In genomic region chr6:144317736-144318135, GRCh38 we compare ENCODE assay signal across 25 cellular contexts. TPM values are rescaled to one million over a fixed set of nuclear protein-coding genes. Genes with fewer than 3 reads are reported as not detected.
A peak's percentile ranks its signal among the peaks of the same experiment; 100 is the strongest.
DNase-seq lines count a peak whose midpoint lies in the region; ATAC-seq and TF ChIP-seq lines count a peak whose summit lies in the region.
"Had no signal": no experiment of that assay in that cellular context is flagged by ENCODE, and none has a peak within 500 bp of the region (broad histone marks: within the 10 kb centered on the region; RNA-seq: fewer than 3 reads in every experiment).

No MANE protein-coding gene starts in this region.

- H3K4me3 ChIP-seq in fibroblast of mammary gland (ENCODE audit: control insufficient read depth, low read depth, low read length): no peak overlapping the region
- H3K4me3 ChIP-seq: prostate gland had no signal

- H3K4me3 Mint-ChIP-seq in WTC11 (no peak overlapping the region), nephron (peak overlapping the region in 1 of 3 experiments; percentile 11)
- no peak overlapping the region for H3K4me3 Mint-ChIP-seq in stimulated activated effector memory CD8-positive, alpha-beta T cell treated with anti-CD3 and anti-CD28 coated beads, Interleukin-12 subunit alpha, Interleukin-12 subunit beta, amount 100 ng/mL, for 72 hours
- H3K4me3 Mint-ChIP-seq: activated naive CD4-positive, alpha-beta T cell treated with anti-CD3 and anti-CD28 coated beads, Interleukin-2, amount 10 ng/mL, durations not matched to agents 7 days and 5 days; activated T-cell treated with anti-CD3 and anti-CD28 coated beads, Interleukin-2, amount 50 U/mL, for 72 hours; B cell; type B pancreatic cell had no signal

- peaks cover 42% of the 10 kb centered on the region for H3K4me1 Mint-ChIP-seq in WTC11
- H3K4me1 Mint-ChIP-seq in nephron: peaks cover 52% of the 10 kb centered on the region
- H3K4me1 Mint-ChIP-seq in stimulated activated effector memory CD8-positive, alpha-beta T cell treated with anti-CD3 and anti-CD28 coated beads, Interleukin-12 subunit alpha, Interleukin-12 subunit beta, amount 100 ng/mL, for 72 hours: peaks cover 6% of the 10 kb centered on the region

- TF ChIP-seq CTCF in WTC11 (IDR thresholded peaks at IDR 0.05) (no peak), fibroblast of mammary gland (conservative IDR thresholded peaks at IDR 0.05; ENCODE audit: control insufficient read depth, insufficient read depth, low read depth, low read length) (no peak), nephron (IDR thresholded peaks at IDR 0.05; ENCODE audit: unreplicated experiment in 3 of 3) (no peak)

- H3K27me3 Mint-ChIP-seq in WTC11 (ENCODE audit: low read depth) (no peaks in the 10 kb centered on the region), nephron (ENCODE audit: low read depth) (no peaks in the 10 kb centered on the region)
- H3K27me3 Mint-ChIP-seq: B cell, type B pancreatic cell had no signal

- DNase-seq in EL (peak; percentile 38), WTC11 (ENCODE audit: low spot score) (no peak), fibroblast of mammary gland (ENCODE audit: low read depth) (peak; percentile 60), mesenteric fat pad (ENCODE audit: low spot score) (no peak), NCI-H1417 treated with DMSO at 0.1 percent for 48 hours (lab: John Stamatoyannopoulos, UW) (no peak)
- no peak for DNase-seq in stimulated activated effector memory CD8-positive, alpha-beta T cell treated with anti-CD3 and anti-CD28 coated beads, Interleukin-12 subunit alpha, Interleukin-12 subunit beta, amount 100 ng/mL, for 72 hours (ENCODE audit: low spot score in 2 of 2)
- DNase-seq: activated naive CD4-positive, alpha-beta T cell treated with anti-CD3 and anti-CD28 coated beads, Interleukin-2, amount 10 ng/mL, durations not matched to agents 7 days and 5 days; activated T-cell treated with anti-CD3 and anti-CD28 coated beads, Interleukin-2, amount 50 U/mL, for 72 hours; DMS79 treated with DMSO at 0.1 percent for 48 hours; hypothalamus; kidney; mesendoderm; NCI-H1105 treated with DMSO at 0.1 percent for 48 hours; NCI-H526; RPMI8226; stimulated activated CD4-positive, alpha-beta T cell treated with anti-CD3 and anti-CD28 coated beads, Interleukin-1b, Interleukin-23, amount 100 ng/mL, for 48 hours; stimulated activated naive CD4-positive, alpha-beta T cell treated with Interleukin-2 at 50 U/mL for 16 hours; T1000 had no signal

- ATAC-seq in WTC11: no peak
- ATAC-seq in GM21381 (IDR thresholded peaks at IDR 0.05; ENCODE audit: unreplicated experiment): no peak
- no peak for ATAC-seq in stimulated activated effector memory CD8-positive, alpha-beta T cell treated with anti-CD3 and anti-CD28 coated beads, Interleukin-12 subunit alpha, Interleukin-12 subunit beta, amount 100 ng/mL, for 72 hours
- ATAC-seq: activated CD4-positive, CD25-positive, alpha-beta regulatory T cell treated with anti-CD3 and anti-CD28 coated beads, Interleukin-2, amount 50 U/mL, for 24 hours; activated T-cell treated with anti-CD3 and anti-CD28 coated beads, Interleukin-2, amount 50 U/mL, for 72 hours; HCT116 had no signal

- H3K36me3 Mint-ChIP-seq in WTC11 (no peaks in the 10 kb centered on the region), nephron (ENCODE audit: low read depth) (peaks cover 3% of the 10 kb centered on the region)
- H3K36me3 Mint-ChIP-seq in stimulated activated effector memory CD8-positive, alpha-beta T cell treated with anti-CD3 and anti-CD28 coated beads, Interleukin-12 subunit alpha, Interleukin-12 subunit beta, amount 100 ng/mL, for 72 hours: no peaks in the 10 kb centered on the region
- H3K36me3 Mint-ChIP-seq: activated naive CD4-positive, alpha-beta T cell treated with anti-CD3 and anti-CD28 coated beads, Interleukin-2, amount 10 ng/mL, durations not matched to agents 7 days and 5 days had no signal

- POLR2A ChIA-PET in WTC11 (lab: Charles Lee): no interaction called here

- H3K27ac Mint-ChIP-seq in WTC11 (0 out of 2 replicates have a peak overlapping the region, but pooled peaks have one; percentile 13), nephron (peak overlapping the region; percentile 84 to 96 (median 94))
- no peak overlapping the region for H3K27ac Mint-ChIP-seq in stimulated activated effector memory CD8-positive, alpha-beta T cell treated with anti-CD3 and anti-CD28 coated beads, Interleukin-12 subunit alpha, Interleukin-12 subunit beta, amount 100 ng/mL, for 72 hours
- H3K27ac Mint-ChIP-seq: activated naive CD4-positive, alpha-beta T cell treated with anti-CD3 and anti-CD28 coated beads, Interleukin-2, amount 10 ng/mL, durations not matched to agents 7 days and 5 days; activated T-cell treated with anti-CD3 and anti-CD28 coated beads, Interleukin-2, amount 50 U/mL, for 72 hours; B cell; type B pancreatic cell had no signal

- CTCF ChIA-PET in WTC11 (lab: Charles Lee): no interaction called here

- H3K9me3 Mint-ChIP-seq in WTC11 (no peaks in the 10 kb centered on the region), nephron (no peaks in the 10 kb centered on the region)
- H3K9me3 Mint-ChIP-seq in stimulated activated effector memory CD8-positive, alpha-beta T cell treated with anti-CD3 and anti-CD28 coated beads, Interleukin-12 subunit alpha, Interleukin-12 subunit beta, amount 100 ng/mL, for 72 hours: no peaks in the 10 kb centered on the region
- H3K9me3 Mint-ChIP-seq: activated naive CD4-positive, alpha-beta T cell treated with anti-CD3 and anti-CD28 coated beads, Interleukin-2, amount 10 ng/mL, durations not matched to agents 7 days and 5 days; activated T-cell treated with anti-CD3 and anti-CD28 coated beads, Interleukin-2, amount 50 U/mL, for 72 hours; type B pancreatic cell had no signal

TF ChIP-seq in WTC11, 78 proteins besides CTCF, POLR2A, EP300 and RAD21:
- no peak for TF ChIP-seq CBFB (CRISPR knock-in tag; IDR thresholded peaks at IDR 0.05; ENCODE audit: low read depth)
- no peak for TF ChIP-seq GABPB1 (CRISPR knock-in tag; IDR thresholded peaks at IDR 0.05)

RNA-seq across cellular contexts. Expression of gene UTRN, which starts 32.6 kb away (rescaled TPM):
- 125 to 127 TPM (median 125 TPM) in 3 replicates for total RNA-seq in WTC11 (2021)
- total RNA-seq in mesenteric fat pad: 193 TPM

Comparison
In these comparisons a context has a peak if more than half of its experiments do, and no peak if none do; other contexts are left out.
1. DNase-seq: peak in EL (single experiment) and fibroblast of mammary gland (single experiment); none in WTC11 (single experiment), stimulated activated effector memory CD8-positive, alpha-beta T cell treated with anti-CD3 and anti-CD28 coated beads, Interleukin-12 subunit alpha, Interleukin-12 subunit beta, amount 100 ng/mL, for 72 hours (0 of 2), mesenteric fat pad (single experiment) and NCI-H1417 treated with DMSO at 0.1 percent for 48 hours (single experiment).